In genomic region chrX:45806410-45807121, GRCh38 we compare ENCODE assay signal across 8 cellular contexts.
A peak's percentile ranks its signal among the peaks of the same experiment; 100 is the strongest.
DNase-seq lines count a peak whose midpoint lies in the region; FAIRE-seq lines count a peak whose summit lies in the region.

No MANE protein-coding gene starts in this region.

- H3K4me3 ChIP-seq in HUES64 (ENCODE audit: low read length) (no peak overlapping the region), thymus (ENCODE audit: low read length) (peak overlapping the region; percentile 50)

- no peaks in the 10 kb centered on the region for H3K27me3 ChIP-seq in HUES64 (ENCODE audit: insufficient read depth, low read length)
- no peaks in the 10 kb centered on the region for H3K27me3 ChIP-seq in thymus (ENCODE audit: control insufficient read depth, insufficient read depth)

- FAIRE-seq in GM19239 (lab: Jason Lieb, UNC) = peak; percentile 83

- H3K4me1 ChIP-seq in HUES64 (ENCODE audit: insufficient read depth, low read length) = peaks cover 75% of the 10 kb centered on the region
- peaks cover 5% of the 10 kb centered on the region for H3K4me1 ChIP-seq in thymus (ENCODE audit: control insufficient read depth, insufficient read depth, low read length)

- H3K36me3 ChIP-seq in HUES64 (ENCODE audit: insufficient read depth, low read length) = peaks cover 20% of the 10 kb centered on the region; the same call in 1 of the 2 replicates
- H3K36me3 ChIP-seq in thymus (ENCODE audit: control insufficient read depth, insufficient read depth) = no peaks in the 10 kb centered on the region

- DNase-seq in AG08396 (ENCODE audit: low spot score) = peak; percentile 9
- peak; percentile 4 for DNase-seq in GM19239 (ENCODE audit: insufficient read length, low spot score)
- peak; percentile 25 for DNase-seq in activated naive CD4-positive, alpha-beta T cell treated with anti-CD3 and anti-CD28 coated beads, Interleukin-2, amount 50 U/mL, for 16 hours
- peak; percentile 31 for DNase-seq in kidney glomerular epithelial cell (lab: John Stamatoyannopoulos, UW)
- no peak for DNase-seq in midbrain (lab: John Stamatoyannopoulos, UW)
- no peak for DNase-seq in NCI-H146 (lab: John Stamatoyannopoulos, UW)

- 82% methylated on average over 10 of the region's 10 CpGs for WGBS in HUES64
- 26% methylated on average over 10 of the region's 10 CpGs for WGBS in thymus

- H3K27ac ChIP-seq in HUES64 (ENCODE audit: low read depth, low read length) (peak overlapping the region; percentile 46; the same call in 1 of the 2 replicates), thymus (ENCODE audit: low read depth) (peak overlapping the region; percentile 95)

- no peaks in the 10 kb centered on the region for H3K9me3 ChIP-seq in HUES64 (ENCODE audit: insufficient read depth, low read depth, low read length)
- no peaks in the 10 kb centered on the region for H3K9me3 ChIP-seq in thymus (ENCODE audit: control insufficient read depth)

- no peak overlapping the region for H3K9ac ChIP-seq in HUES64 (ENCODE audit: low read depth, low read length)

Comparison
In these comparisons a context has a peak if more than half of its experiments do, and no peak if none do; other contexts are left out.
1. DNase-seq: peak in AG08396 (single experiment), GM19239 (single experiment), activated naive CD4-positive, alpha-beta T cell treated with anti-CD3 and anti-CD28 coated beads, Interleukin-2, amount 50 U/mL, for 16 hours (single experiment) and kidney glomerular epithelial cell (single experiment); none in midbrain (single experiment) and NCI-H146 (single experiment).